Comparison of ENCODE assay signal across 9 cellular contexts in genomic region chr1:16796625-16797040, GRCh38. TPM values are rescaled to one million over a fixed set of nuclear protein-coding genes. Genes with fewer than 3 reads are reported as not detected.
DNase-seq lines count a peak whose midpoint lies in the region; TF ChIP-seq lines count a peak whose summit lies in the region.
"Not testable (repeated sequence)": the region's sequence is repeated elsewhere in the genome, so short reads cannot be mapped to it uniquely, and the experiment has no call there.
"Had no signal": no experiment of that assay in that cellular context is flagged by ENCODE, and none has a peak within 500 bp of the region (broad histone marks: within the 10 kb centered on the region; RNA-seq: fewer than 3 reads in every experiment).

No MANE protein-coding gene starts in this region.

- not testable (repeated sequence) for TF ChIP-seq CTCF in mammary epithelial cell (conservative IDR thresholded peaks at IDR 0.05 in 1 of 2, IDR thresholded peaks at IDR 0.05 in 1 of 2; ENCODE audit: extremely low read depth in 1 of 2, insufficient read depth in 1 of 2, low read depth in 1 of 2, low read length in 2 of 2); spleen (IDR thresholded peaks at IDR 0.05 in 8 of 11, conservative IDR thresholded peaks at IDR 0.05 in 3 of 11)

- H3K9ac ChIP-seq in mammary epithelial cell (ENCODE audit: insufficient read depth, low read length): not testable (repeated sequence)
- H3K9ac ChIP-seq in neuronal stem cell (ENCODE audit: low read depth, low read length, poor library complexity): peak overlapping the region; percentile 63

- H3K79me1 ChIP-seq in neuronal stem cell (ENCODE audit: low read depth, low read length): not testable (repeated sequence)

- H3K4ac ChIP-seq in neuronal stem cell (ENCODE audit: low read length): peak overlapping the region; percentile 3

- H3K79me2 ChIP-seq in mammary epithelial cell (ENCODE audit: insufficient read depth, low read length): not testable (repeated sequence)

- peak overlapping the region; percentile 10 for H3K4me2 ChIP-seq in mammary epithelial cell (ENCODE audit: insufficient read depth, low read depth, low read length)
- peak overlapping the region; percentile 43 for H3K4me2 ChIP-seq in neuronal stem cell (ENCODE audit: insufficient read depth, low read length, poor library complexity, severe bottlenecking)

- not testable (repeated sequence) for H4K8ac ChIP-seq in neuronal stem cell (ENCODE audit: low read depth, low read length)

- 22% methylated on average over 9 of the region's 9 CpGs for WGBS in mammary epithelial cell (ENCODE audit: low coverage, missing lambda C conversion rate)
- WGBS in neuronal stem cell (ENCODE audit: extremely low coverage in 2 of 2, insufficient read length in 2 of 2, insufficient replicate concordance in 1 of 2), 2 donors: no CpG with 5 or more reads among the region's 9 CpGs
- 79 to 92% (median 84%) methylated on average over 9 of the region's 9 CpGs for WGBS in spleen, 5 donors

- dilution Hi-C loops in mammary epithelial cell (cut with HindIII; ENCODE audit: low sequenced_read_pairs): not testable (repeated sequence)

- not testable (repeated sequence) for H2BK120ac ChIP-seq in neuronal stem cell (ENCODE audit: low read depth, low read length)

- not testable (repeated sequence) for H3K36me3 ChIP-seq in SJCRH30; mammary epithelial cell (ENCODE audit: insufficient read depth, low read length); neuronal stem cell (replicated peaks in 1 of 2; ENCODE audit: control insufficient read depth in 2 of 2, insufficient read depth in 2 of 2, low read length in 2 of 2); spleen

- H2AFZ ChIP-seq in mammary epithelial cell (ENCODE audit: low read depth, low read length): not testable (repeated sequence)
- peak overlapping the region; percentile 42 for H2AFZ ChIP-seq in neuronal stem cell (ENCODE audit: low read length)

- H3K4me1 ChIP-seq in SJCRH30; mammary epithelial cell (ENCODE audit: insufficient read depth, low read length); neuronal stem cell (ENCODE audit: control insufficient read depth in 2 of 2, insufficient read depth in 1 of 2, low read depth in 1 of 2, low read length in 2 of 2); spleen: not testable (repeated sequence)

- not testable (repeated sequence) for H3K23ac ChIP-seq in neuronal stem cell (ENCODE audit: low read depth, low read length, poor library complexity)

- H3K4me3 ChIP-seq in SJCRH30; mammary epithelial cell (replicated peaks in 1 of 3; ENCODE audit: insufficient read depth in 1 of 3, low read depth in 2 of 3, low read length in 3 of 3); neuronal stem cell (ENCODE audit: low read length in 2 of 2); spleen: not testable (repeated sequence)

- intact Hi-C loops in mammary epithelial cell (cut with micrococcal nuclease); spleen (cut with DNase I; ENCODE audit: low total_unique reads): not testable (repeated sequence)

- H4K20me1 ChIP-seq in mammary epithelial cell (ENCODE audit: insufficient read depth, low read length): not testable (repeated sequence)

- peak overlapping the region; percentile 84 for H2BK12ac ChIP-seq in neuronal stem cell (ENCODE audit: low read length)

- peak overlapping the region; percentile 90 for H3K18ac ChIP-seq in neuronal stem cell (ENCODE audit: low read length)

- H4K91ac ChIP-seq in neuronal stem cell (ENCODE audit: low read depth, low read length, poor library complexity): not testable (repeated sequence)

- peak; percentile 26 for DNase-seq in LHCN-M2 (ENCODE audit: low read depth)
- peak; percentile 61 to 80 for DNase-seq in SJCRH30
- peak; percentile 34 for DNase-seq in mammary epithelial cell
- peak; percentile 14 for DNase-seq in fibroblast of gingiva (ENCODE audit: low read depth)
- DNase-seq in islet precursor cell: peak; percentile 35
- peak; percentile 76 for DNase-seq in neuronal stem cell (ENCODE audit: low spot score)
- peak; percentile 45 for DNase-seq in spleen

- not testable (repeated sequence) for H3K27me3 ChIP-seq in SJCRH30; mammary epithelial cell (ENCODE audit: insufficient read depth, low read length); neuronal stem cell (ENCODE audit: control insufficient read depth in 3 of 3, insufficient read depth in 3 of 3, low read depth in 1 of 3, low read length in 3 of 3)
- H3K27me3 ChIP-seq in spleen (replicated peaks in 1 of 7): peaks cover 0 to 24% (median 4%) of the 10 kb centered on the region in 7 donors

- in situ Hi-C loops in mammary epithelial cell (cut with MboI; ENCODE audit: low sequenced_read_pairs in 2 of 2): not testable (repeated sequence)

- not testable (repeated sequence) for H3K14ac ChIP-seq in neuronal stem cell (ENCODE audit: low read length)

- not testable (repeated sequence) for H2BK15ac ChIP-seq in neuronal stem cell (ENCODE audit: low read length)

- not testable (repeated sequence) for H2BK5ac ChIP-seq in neuronal stem cell (ENCODE audit: low read length)

- BruUV-seq in mammary epithelial cell (replicated peaks; lab: Mats Ljungman, UMichigan): not testable (repeated sequence)

- not testable (repeated sequence) for H2AK5ac ChIP-seq in neuronal stem cell (ENCODE audit: low read depth, low read length)

- TF ChIP-seq POLR2A in spleen (IDR thresholded peaks at IDR 0.05): not testable (repeated sequence)

- CTCF ChIA-PET in mammary epithelial cell (lab: Charles Lee; ENCODE audit: low non-redundant PET): not testable (repeated sequence)

- not testable (repeated sequence) for H3K9me3 ChIP-seq in SJCRH30 (replicated peaks); mammary epithelial cell (replicated peaks; ENCODE audit: insufficient read depth, low read length); neuronal stem cell (replicated peaks in 1 of 2; ENCODE audit: control insufficient read depth in 2 of 2, insufficient read depth in 1 of 2, low read depth in 1 of 2, low read length in 2 of 2); spleen

- peak overlapping the region; percentile 73 for H3K27ac ChIP-seq in SJCRH30
- not testable (repeated sequence) for H3K27ac ChIP-seq in mammary epithelial cell (ENCODE audit: insufficient read depth, low read depth, low read length); spleen
- H3K27ac ChIP-seq in neuronal stem cell (replicated peaks; ENCODE audit: low read length): peak overlapping the region; percentile 88

RNA-seq across cellular contexts. Expression of gene RNU1-4, which starts 56.3 kb away (rescaled TPM):
- total RNA-seq in LHCN-M2 (2014; rRNA removed) (under 0.01 TPM in 1 of 2 replicates, not detected in the other), mammary epithelial cell (1,000 to 10,000 TPM in 1 of 2 donors, under 1 TPM in 1; under 0.01 to 1,042 TPM), spleen (1,000 to 10,000 TPM in 4 of 7 donors, under 1 TPM in 3; under 0.01 to 8,075 (median 6,234) TPM)
- 19.4 TPM for polyA plus RNA-seq in LHCN-M2 (2012)
- total RNA-seq in SJCRH30 (2014; rRNA removed; shearing (Covaris generic)): under 0.01 TPM in 2 replicates
- polyA plus RNA-seq in mammary epithelial cell (not detected), spleen (not detected)
- under 0.01 TPM for polyA minus RNA-seq in mammary epithelial cell
- 14.3 TPM for polyA plus RNA-seq in neuronal stem cell (2013, experiment 1 of 2)
- 15.9 TPM for polyA plus RNA-seq in neuronal stem cell (2013, experiment 2 of 2)
- polyA plus RNA-seq: AG04450; CD4-positive, alpha-beta memory T cell had no signal

Comparison
In these comparisons a context has a peak if more than half of its experiments do, and no peak if none do; other contexts are left out.
1. DNase-seq: peak in every context shown above with its lines; median percentile 76 in neuronal stem cell; 70 in SJCRH30; 45 in spleen; 35 in islet precursor cell; 34 in mammary epithelial cell; 26 in LHCN-M2; 14 in fibroblast of gingiva.